Comparison of ENCODE assay signal across 14 cellular contexts in the genomic region with DNA sequence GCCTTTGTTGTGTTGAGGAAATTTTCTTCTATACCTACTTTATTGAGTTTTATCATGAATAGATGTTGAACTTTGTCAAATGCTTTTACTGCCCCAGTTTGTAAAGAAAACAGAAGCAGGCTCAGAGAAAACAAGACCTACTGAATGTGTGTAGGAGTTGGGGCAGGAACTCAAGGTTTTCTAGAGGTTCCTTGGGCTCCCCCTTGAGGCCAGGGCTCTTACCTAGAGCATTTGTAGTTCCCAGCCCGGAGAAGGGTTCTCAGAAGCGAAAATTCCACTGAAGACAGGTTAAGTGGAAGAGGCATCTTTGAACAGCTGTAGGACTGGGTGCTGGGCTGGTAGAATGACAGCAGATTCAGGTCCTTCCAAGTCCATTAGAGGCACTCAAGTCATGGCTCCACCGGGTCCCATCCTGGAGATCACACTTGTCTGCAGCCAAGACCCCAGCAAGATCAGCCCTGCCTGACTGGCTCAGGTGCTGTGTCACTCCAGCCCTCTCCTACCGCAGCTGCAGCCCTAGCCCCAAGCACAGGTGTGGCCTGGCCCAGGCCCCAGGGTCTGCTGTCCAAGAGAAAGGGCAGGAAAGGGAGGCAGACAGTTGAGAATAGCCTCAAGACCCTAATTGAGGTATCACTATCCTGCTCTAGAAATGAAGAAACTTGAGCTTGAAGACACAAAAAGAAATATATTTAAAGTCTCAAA.
A peak's percentile ranks its signal among the peaks of the same experiment; 100 is the strongest.
DNase-seq lines count a peak whose midpoint lies in the region; ATAC-seq, FAIRE-seq and TF ChIP-seq lines count a peak whose summit lies in the region.
"Had no signal": no experiment of that assay in that cellular context is flagged by ENCODE, and none has a peak within 500 bp of the region (broad histone marks: within the 10 kb centered on the region; RNA-seq: fewer than 3 reads in every experiment).

No MANE protein-coding gene starts in this region.

- TF ChIP-seq POLR2A in breast epithelium (IDR thresholded peaks at IDR 0.05): no peak
- no peak for TF ChIP-seq POLR2A in NB4 (IDR thresholded peaks at IDR 0.05; ENCODE audit: extremely low read depth, insufficient read length)
- no peak for TF ChIP-seq POLR2A in body of pancreas (IDR thresholded peaks at IDR 0.05)

- CTCF ChIA-PET in MCF 10A (lab: Yijun Ruan, JAX): interaction anchor here (0.7 to 1.3 kb wide), 2 partner anchors 336 to 532 kb away, joined by 3 read pairs; no protein-coding TSS in a partner anchor

- BruUV-seq in MCF 10A (replicated peaks; lab: Mats Ljungman, UMichigan): no TSS peak

- H3K27ac ChIP-seq in breast epithelium (no peak overlapping the region), body of pancreas (no peak overlapping the region), small intestine (ENCODE audit: low read depth in 1 of 2, low read length in 1 of 2) (no peak overlapping the region)
- H3K27ac ChIP-seq: upper lobe of left lung had no signal

- ATAC-seq in body of pancreas (no peak), GM19023 (IDR thresholded peaks at IDR 0.05; ENCODE audit: unreplicated experiment) (no peak)

- no peaks in the 10 kb centered on the region for H3K9me3 Mint-ChIP-seq in MCF 10A (ENCODE audit: unreplicated experiment)

- DNase-seq in MCF 10A (ENCODE audit: unreplicated experiment) (peak; percentile 42), breast epithelium (ENCODE audit: low spot score in 2 of 2) (no peak), NB4 (ENCODE audit: low read depth) (peak; percentile 52), body of pancreas (peak; percentile 4 to 54 (median 29)), small intestine (peak; percentile 29), middle frontal gyrus (ENCODE audit: extremely low spot score, low spot score) (no peak)
- DNase-seq in activated naive CD4-positive, alpha-beta T cell (lab: John Stamatoyannopoulos, UW): no peak
- DNase-seq: HCEC 1CT, naive B cell, NCI-H1092, T1000 had no signal

- FAIRE-seq in small intestine (lab: Jason Lieb, UNC): no peak
- FAIRE-seq: GM19239 had no signal

- H3K27me3 Mint-ChIP-seq in MCF 10A (ENCODE audit: insufficient read depth, unreplicated experiment): no peaks in the 10 kb centered on the region
- H3K27me3 Mint-ChIP-seq: naive B cell had no signal

- H3K36me3 ChIP-seq in breast epithelium (no peaks in the 10 kb centered on the region), body of pancreas (replicated peaks in 1 of 2; ENCODE audit: insufficient read depth in 1 of 2, low read depth in 2 of 2) (no peaks in the 10 kb centered on the region), small intestine (ENCODE audit: control insufficient read depth in 2 of 2, insufficient read depth in 2 of 2, low read length in 2 of 2) (no peaks in the 10 kb centered on the region)
- H3K36me3 ChIP-seq: upper lobe of left lung had no signal

- no peak overlapping the region for H3K4me3 Mint-ChIP-seq in MCF 10A (ENCODE audit: unreplicated experiment)
- H3K4me3 Mint-ChIP-seq: naive B cell had no signal

- POLR2A ChIA-PET in MCF 10A (lab: Yijun Ruan, JAX): no interaction called here

- TF ChIP-seq CTCF in MCF 10A (IDR thresholded peaks at IDR 0.05; ENCODE audit: unreplicated experiment) (peak; percentile 13), breast epithelium (IDR thresholded peaks at IDR 0.05) (no peak), NB4 (IDR thresholded peaks at IDR 0.05; ENCODE audit: low read depth, low read length) (peak; percentile 52), body of pancreas (IDR thresholded peaks at IDR 0.05) (peak in 3 of 7 experiments; percentile 18 to 34 (median 29))

- intact Hi-C loops in MCF 10A (cut with micrococcal nuclease) (loop anchor here (1.0 kb wide), 1 partner anchor 336 kb away; no protein-coding TSS in a partner anchor), breast epithelium (cut with DNase I; ENCODE audit: low total_unique reads) (no loop called here), body of pancreas (cut with DNase I) (no loop called here)

- H3K27ac Mint-ChIP-seq in MCF 10A (ENCODE audit: low read depth, unreplicated experiment): no peak overlapping the region
- H3K27ac Mint-ChIP-seq: naive B cell had no signal

- H3K4me1 Mint-ChIP-seq in MCF 10A (ENCODE audit: insufficient read depth, unreplicated experiment): no peaks in the 10 kb centered on the region
- H3K4me1 Mint-ChIP-seq: naive B cell had no signal

- H3K4me3 ChIP-seq in breast epithelium: no peak overlapping the region
- H3K4me3 ChIP-seq in NB4 (ENCODE audit: low read depth, low read length): no peak overlapping the region
- H3K4me3 ChIP-seq in body of pancreas: no peak overlapping the region
- no peak overlapping the region for H3K4me3 ChIP-seq in small intestine (ENCODE audit: low read depth in 1 of 2, low read length in 2 of 2)
- H3K4me3 ChIP-seq: upper lobe of left lung had no signal

- H3K27me3 ChIP-seq in breast epithelium (no peaks in the 10 kb centered on the region), body of pancreas (no peaks in the 10 kb centered on the region), small intestine (ENCODE audit: control insufficient read depth in 2 of 2, insufficient read depth in 2 of 2, low read length in 2 of 2) (no peaks in the 10 kb centered on the region)
- H3K27me3 ChIP-seq: upper lobe of left lung had no signal

- no peaks in the 10 kb centered on the region for H3K4me1 ChIP-seq in breast epithelium
- H3K4me1 ChIP-seq in body of pancreas: no peaks in the 10 kb centered on the region
- no peaks in the 10 kb centered on the region for H3K4me1 ChIP-seq in small intestine (ENCODE audit: control insufficient read depth in 2 of 2, insufficient read depth in 1 of 2, low read depth in 1 of 2, low read length in 1 of 2)
- H3K4me1 ChIP-seq: upper lobe of left lung had no signal

- H3K9me3 ChIP-seq in breast epithelium: no peaks in the 10 kb centered on the region
- H3K9me3 ChIP-seq in body of pancreas: no peaks in the 10 kb centered on the region
- H3K9me3 ChIP-seq in small intestine (ENCODE audit: control insufficient read depth, low read depth): no peaks in the 10 kb centered on the region
- H3K9me3 ChIP-seq: upper lobe of left lung had no signal

- no peaks in the 10 kb centered on the region for H3K36me3 Mint-ChIP-seq in MCF 10A (ENCODE audit: insufficient read depth, unreplicated experiment)
- H3K36me3 Mint-ChIP-seq: naive B cell had no signal

- WGBS in body of pancreas, 2 donors: 66 to 73% methylated on average over 4 of the region's 4 CpGs
- 58 to 81% (median 65%) methylated on average over 4 of the region's 4 CpGs for WGBS in small intestine, 3 donors

Comparison
In these comparisons a context has a peak if more than half of its experiments do, and no peak if none do; other contexts are left out.
1. DNase-seq: peak in MCF 10A (single experiment), NB4 (single experiment), body of pancreas (4 of 4) and small intestine (single experiment); none in breast epithelium (0 of 2), activated naive CD4-positive, alpha-beta T cell (0 of 4) and middle frontal gyrus (single experiment).
2. CTCF ChIP-seq: peak in MCF 10A (single experiment) and NB4 (single experiment); none in breast epithelium (0 of 3).